ENCODE assay signal across 11 cellular contexts in the genomic region with DNA sequence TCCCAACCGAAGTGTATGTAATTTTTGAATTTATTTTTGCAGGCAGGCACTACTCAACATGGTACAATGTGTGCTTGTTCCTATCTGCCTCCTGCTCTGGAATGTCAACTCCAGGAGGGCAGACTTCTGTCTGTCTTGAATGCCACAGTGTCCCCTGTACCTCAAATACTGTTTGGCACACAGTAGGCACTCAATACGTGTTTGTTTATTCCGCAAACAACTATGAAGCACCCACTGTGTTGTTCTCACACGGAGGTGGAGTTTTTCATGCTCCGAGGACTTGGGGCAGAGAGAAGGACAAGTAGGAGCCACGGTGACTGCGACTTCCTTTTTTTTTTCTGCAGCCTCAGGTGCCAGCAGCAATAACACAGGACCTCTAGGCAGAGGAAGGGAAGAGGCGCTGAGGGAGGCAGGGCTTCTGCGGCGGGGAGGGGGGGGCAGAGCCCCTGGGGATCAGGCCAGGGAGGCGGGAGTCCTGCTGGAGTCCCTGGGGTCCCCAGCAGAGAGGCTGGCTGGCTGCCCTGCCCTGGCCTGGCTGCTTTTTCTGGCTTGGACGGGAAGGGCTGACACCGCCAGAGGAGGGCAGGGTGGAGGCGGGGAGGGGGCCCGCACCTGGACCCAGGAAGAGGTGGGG. TPM values are rescaled to one million over a fixed set of nuclear protein-coding genes. Genes with fewer than 3 reads are reported as not detected.
DNase-seq lines count a peak whose midpoint lies in the region; ATAC-seq, FAIRE-seq and TF ChIP-seq lines count a peak whose summit lies in the region.
"Had no signal": no experiment of that assay in that cellular context is flagged by ENCODE, and none has a peak within 500 bp of the region (broad histone marks: within the 10 kb centered on the region; RNA-seq: fewer than 3 reads in every experiment).

No MANE protein-coding gene starts in this region.

- ATAC-seq in GM23338 (peak; percentile 64), pancreas (peak in 3 of 4 donors; percentile 48 to 69 (median 65)), HG03139 (IDR thresholded peaks at IDR 0.05; ENCODE audit: unreplicated experiment) (no peak), HG03460 (IDR thresholded peaks at IDR 0.05; ENCODE audit: unreplicated experiment) (no peak)
- ATAC-seq: activated T-cell treated with anti-CD3 and anti-CD28 coated beads, Interleukin-2, amount 50 U/mL, for 4 hours; T-cell had no signal

- peaks cover 5% of the 10 kb centered on the region; the same call in 1 of the 2 replicates for H3F3A ChIP-seq in GM23338 (replicated peaks; ENCODE audit: low read depth)

- H3K79me2 ChIP-seq in GM23338 (replicated peaks; ENCODE audit: insufficient read depth) = no peaks in the 10 kb centered on the region
- H3K79me2 ChIP-seq: parathyroid adenoma had no signal

- H3K9ac ChIP-seq in endodermal cell (ENCODE audit: extremely low read depth, low read length, poor library complexity, severe bottlenecking) = no peak overlapping the region
- H3K9ac ChIP-seq: parathyroid adenoma had no signal

- H3K4me3 ChIP-seq in GM23338 (peak overlapping the region; percentile 22; the same call in 1 of the 2 replicates), endodermal cell (ENCODE audit: low read length) (no peak overlapping the region), pancreas (no peak overlapping the region), breast epithelium (no peak overlapping the region)

- peak overlapping the region; percentile 63; the same call in 1 of the 2 replicates for H2AFZ ChIP-seq in GM23338
- H2AFZ ChIP-seq: parathyroid adenoma had no signal

- 59 to 78% methylated on average over 6 to 15 of the region's 15 CpGs for WGBS in endodermal cell (ENCODE audit: insufficient coverage in 1 of 2, insufficient read length in 1 of 2), 2 experiments
- WGBS in pancreas, 2 donors = 15 to 19% methylated on average over 12 to 15 of the region's 15 CpGs

- H3K4me1 ChIP-seq in GM23338 (ENCODE audit: insufficient read depth) (peaks cover 8% of the 10 kb centered on the region; the same call in 1 of the 2 replicates), endodermal cell (ENCODE audit: control insufficient read depth, insufficient read depth, low read length) (no peaks in the 10 kb centered on the region), pancreas (peaks cover 0 to 8% (median 5%) of the 10 kb centered on the region in 3 donors), breast epithelium (no peaks in the 10 kb centered on the region)

- H3K4me3 Mint-ChIP-seq in GM23338 (no peak overlapping the region; the same call in 2 of the 3 replicates), endodermal cell (no peak overlapping the region)
- H3K4me3 Mint-ChIP-seq: activated T-cell treated with anti-CD3 and anti-CD28 coated beads, Interleukin-2, amount 50 U/mL, for 4 hours; T-cell had no signal

- no peaks in the 10 kb centered on the region for H3K9me3 ChIP-seq in endodermal cell (ENCODE audit: control insufficient read depth, low read length)
- no peaks in the 10 kb centered on the region for H3K9me3 ChIP-seq in pancreas
- no peaks in the 10 kb centered on the region for H3K9me3 ChIP-seq in breast epithelium

- H3K4me2 ChIP-seq in GM23338 = 0 out of 2 replicates have a peak overlapping the region, but pooled peaks have one; percentile 34

- H3K27me3 ChIP-seq in GM23338 (ENCODE audit: insufficient read depth) (peaks cover 9% of the 10 kb centered on the region), endodermal cell (ENCODE audit: control insufficient read depth, insufficient read depth, low read length, poor library complexity, severe bottlenecking) (peaks cover 9% of the 10 kb centered on the region), pancreas (no peaks in the 10 kb centered on the region), breast epithelium (no peaks in the 10 kb centered on the region)

- H3K36me3 ChIP-seq in GM23338 (ENCODE audit: insufficient read depth) = no peaks in the 10 kb centered on the region
- no peaks in the 10 kb centered on the region for H3K36me3 ChIP-seq in endodermal cell (ENCODE audit: control insufficient read depth, insufficient read depth, low read length)
- H3K36me3 ChIP-seq in pancreas = no peaks in the 10 kb centered on the region
- no peaks in the 10 kb centered on the region for H3K36me3 ChIP-seq in breast epithelium

- no peak for FAIRE-seq in pancreas (lab: Jason Lieb, UNC)

- DNase-seq in GM23338 (ENCODE audit: low spot score) = peak; percentile 64
- DNase-seq in NOMO-1 treated with DMSO at 0.1 percent for 48 hours (lab: John Stamatoyannopoulos, UW; ENCODE audit: unreplicated experiment) = peak; percentile 76
- peak; percentile 78 for DNase-seq in endodermal cell
- DNase-seq in pancreas = peak in 4 of 6 donors; percentile 24 to 78 (median 32)
- no peak for DNase-seq in NCI-H2029 treated with DMSO at 0.1 percent for 48 hours (lab: John Stamatoyannopoulos, UW)
- DNase-seq in breast epithelium (ENCODE audit: low spot score in 2 of 2) = no peak
- DNase-seq: activated T-cell treated with anti-CD3 and anti-CD28 coated beads, Interleukin-2, amount 50 U/mL, for 4 hours; T-cell had no signal

- intact Hi-C loops in pancreas (cut with DNase I) = no loop called here
- intact Hi-C loops in breast epithelium (cut with DNase I; ENCODE audit: low total_unique reads) = loop anchor here (5.0 kb wide), 1 partner anchor 1778 kb away; no protein-coding TSS in a partner anchor

- no peak overlapping the region for H3K27ac ChIP-seq in GM23338 (ENCODE audit: low read depth)
- H3K27ac ChIP-seq in endodermal cell (ENCODE audit: low read depth, low read length) = no peak overlapping the region
- H3K27ac ChIP-seq in pancreas = peak overlapping the region in 1 of 4 donors; percentile 28
- H3K27ac ChIP-seq in breast epithelium = no peak overlapping the region
- H3K27ac ChIP-seq: parathyroid adenoma had no signal

- no peak for TF ChIP-seq POLR2A in breast epithelium (IDR thresholded peaks at IDR 0.05)

- H3K27ac Mint-ChIP-seq in GM23338 = no peak overlapping the region
- H3K27ac Mint-ChIP-seq in endodermal cell = no peak overlapping the region

- H3K27me3 Mint-ChIP-seq in GM23338 (ENCODE audit: insufficient read depth, low read depth, poor library complexity) (peaks cover 16% of the 10 kb centered on the region), endodermal cell (ENCODE audit: insufficient read depth) (peaks cover 20% of the 10 kb centered on the region)

- H3K9me3 Mint-ChIP-seq in GM23338 (no peaks in the 10 kb centered on the region; the same call in 2 of the 3 replicates), endodermal cell (no peaks in the 10 kb centered on the region)
- H3K9me3 Mint-ChIP-seq: activated T-cell treated with anti-CD3 and anti-CD28 coated beads, Interleukin-2, amount 50 U/mL, for 4 hours; T-cell had no signal

- no peaks in the 10 kb centered on the region for H4K20me1 ChIP-seq in GM23338 (replicated peaks; ENCODE audit: insufficient read depth)

- H3K36me3 Mint-ChIP-seq in GM23338 (ENCODE audit: low read depth) = no peaks in the 10 kb centered on the region
- H3K36me3 Mint-ChIP-seq in endodermal cell (ENCODE audit: low read depth) = no peaks in the 10 kb centered on the region
- H3K36me3 Mint-ChIP-seq: T-cell had no signal

- peaks cover 15% of the 10 kb centered on the region for H3K4me1 Mint-ChIP-seq in GM23338
- peaks cover 5% of the 10 kb centered on the region for H3K4me1 Mint-ChIP-seq in endodermal cell
- H3K4me1 Mint-ChIP-seq: T-cell had no signal

- H3K9me2 ChIP-seq in GM23338 (ENCODE audit: insufficient read depth) = no peaks in the 10 kb centered on the region

- peak in 1 of 2 experiments; percentile 33; a peak in 2 of 4 replicates for TF ChIP-seq CTCF in GM23338 (conservative IDR thresholded peaks at IDR 0.05; ENCODE audit: low read depth in 2 of 2)
- TF ChIP-seq CTCF in endodermal cell (conservative IDR thresholded peaks at IDR 0.05) = no peak
- TF ChIP-seq CTCF in pancreas (IDR thresholded peaks at IDR 0.05) = no peak
- no peak for TF ChIP-seq CTCF in breast epithelium (IDR thresholded peaks at IDR 0.05)

TF ChIP-seq in GM23338, 12 proteins besides CTCF, POLR2A, EP300 and RAD21:
- TF ChIP-seq POLR2AphosphoS5 (IDR thresholded peaks at IDR 0.05; ENCODE audit: low read depth) (no peak), EZH2phosphoT487 (IDR thresholded peaks at IDR 0.05; ENCODE audit: unreplicated experiment) (no peak)
TF ChIP-seq in GM23338: peak in this region for 0.

RNA-seq across cellular contexts. Expression of a gene that starts 29.3 kb away (rescaled TPM):
- 3.3 and 4.1 TPM in 2 replicates for total RNA-seq in GM23338 (2014; rRNA removed; shearing (Covaris generic))
- polyA plus RNA-seq in GM23338 (2016; fragmentation: Nextera tagmentation; extraction: Ambion mirVana) (2.7 and 3.2 TPM in 2 replicates), pancreas (1 to 10 TPM; 3.5 to 3.6 TPM)
- total RNA-seq in endodermal cell (10 to 100 TPM; 18.1 to 25.5 TPM), pancreas (1 to 10 TPM; 1.2 to 3.3 (median 1.6) TPM), breast epithelium (1 to 10 TPM; 1.6 to 3.6 (median 2.9) TPM)
- 12.1 TPM for polyA plus RNA-seq in endodermal cell (2013, experiment 1 of 2)
- 12.3 TPM for polyA plus RNA-seq in endodermal cell (2013, experiment 2 of 2)

RNA-seq across cellular contexts. Expression of a gene that starts 50.5 kb away (rescaled TPM):
- total RNA-seq in GM23338 (2014; rRNA removed; shearing (Covaris generic)) = 39.8 and 42.7 TPM in 2 replicates
- polyA plus RNA-seq in GM23338 (2016; fragmentation: Nextera tagmentation; extraction: Ambion mirVana) (5.3 and 6.9 TPM in 2 replicates), pancreas (1 to 10 TPM; 4.4 TPM)
- total RNA-seq in endodermal cell (10 to 100 TPM; 28.9 to 67.8 TPM), pancreas (1 to 10 TPM; 2.2 to 4.7 (median 2.5) TPM), breast epithelium (1 to 10 TPM; 2.3 to 8.8 (median 3.2) TPM)
- 26.9 TPM for polyA plus RNA-seq in endodermal cell (2013, experiment 1 of 2)
- polyA plus RNA-seq in endodermal cell (2013, experiment 2 of 2) = 24.3 TPM

Comparison
In these comparisons a context has a peak if more than half of its experiments do, and no peak if none do; other contexts are left out.
1. ATAC-seq: peak in GM23338 (single experiment) and pancreas (3 of 4); none in HG03139 (single experiment) and HG03460 (single experiment).
2. DNase-seq: peak in GM23338 (single experiment), NOMO-1 treated with DMSO at 0.1 percent for 48 hours (single experiment), endodermal cell (single experiment) and pancreas (4 of 6); none in NCI-H2029 treated with DMSO at 0.1 percent for 48 hours (single experiment) and breast epithelium (0 of 2).